Comparison of ENCODE assay signal across 8 cellular contexts in genomic region chr13:98143157-98143553, GRCh38. TPM values are rescaled to one million over a fixed set of nuclear protein-coding genes. Genes with fewer than 3 reads are reported as not detected.
A peak's percentile ranks its signal among the peaks of the same experiment; 100 is the strongest.
DNase-seq lines count a peak whose midpoint lies in the region; ATAC-seq lines count a peak whose summit lies in the region.

No MANE protein-coding gene starts in this region.

- WGBS in ectodermal cell, 2 experiments: 0% methylated on average over 66 of the region's 66 CpGs

- peaks cover 28% of the 10 kb centered on the region for H3K4me1 ChIP-seq in ectodermal cell (ENCODE audit: control insufficient read depth, insufficient read depth, low read length)
- H3K4me1 ChIP-seq in neuron (ENCODE audit: insufficient read depth, low read length): peaks cover 44% of the 10 kb centered on the region

- H3K9me3 ChIP-seq in ectodermal cell (ENCODE audit: control insufficient read depth, low read length): no peaks in the 10 kb centered on the region
- no peaks in the 10 kb centered on the region for H3K9me3 ChIP-seq in neuron (ENCODE audit: low read length)

- no peak overlapping the region for H3K27ac ChIP-seq in ectodermal cell (ENCODE audit: insufficient read depth, low read depth, low read length, poor library complexity, severe bottlenecking)

- peaks cover 17% of the 10 kb centered on the region for H3K27me3 ChIP-seq in ectodermal cell (ENCODE audit: control insufficient read depth, insufficient read depth, low read length, poor library complexity, severe bottlenecking)
- peaks cover 10% of the 10 kb centered on the region for H3K27me3 ChIP-seq in neuron (ENCODE audit: insufficient read depth, low read length)

- ATAC-seq in GM19035 (IDR thresholded peaks at IDR 0.05; ENCODE audit: unreplicated experiment): peak; percentile 32
- ATAC-seq in HG02970 (IDR thresholded peaks at IDR 0.05; ENCODE audit: low FRiP score, unreplicated experiment): peak; percentile 15

- no peaks in the 10 kb centered on the region for H3K36me3 ChIP-seq in ectodermal cell (ENCODE audit: control insufficient read depth, insufficient read depth, low read length)
- H3K36me3 ChIP-seq in neuron (ENCODE audit: insufficient read depth, low read length): no peaks in the 10 kb centered on the region

- no peak overlapping the region for H2AFZ ChIP-seq in neuron (ENCODE audit: low read depth, low read length)

- DNase-seq in HuH-7 (ENCODE audit: low spot score) (no peak), cortex of kidney (lab: John Stamatoyannopoulos, UW) (no peak), cerebellum (ENCODE audit: low spot score) (no peak)
- DNase-seq in stimulated activated CD4-positive, alpha-beta T cell treated with anti-CD3 and anti-CD28 coated beads, Interleukin-2, amount 100 ng/mL, for 24 hours: no peak

- peak overlapping the region; percentile 79 for H3K4me3 ChIP-seq in ectodermal cell (ENCODE audit: insufficient read depth, low read depth, low read length)
- H3K4me3 ChIP-seq in neuron (ENCODE audit: low read length): peak overlapping the region; percentile 54

RNA-seq across cellular contexts. Expression of gene FARP1, which starts 0.3 kb away (rescaled TPM):
- polyA plus RNA-seq in ectodermal cell (2013, experiment 1 of 4): 127 TPM
- polyA plus RNA-seq in ectodermal cell (2013, experiment 2 of 4): 141 TPM
- polyA plus RNA-seq in ectodermal cell (2013, experiment 3 of 4): 100.0 TPM
- 86.1 TPM for polyA plus RNA-seq in ectodermal cell (2013, experiment 4 of 4)
- 106 TPM for total RNA-seq in cerebellum

RNA-seq across cellular contexts. Expression of gene RNF113B, which starts 33.9 kb away (rescaled TPM):
- not detected for polyA plus RNA-seq in ectodermal cell (2013, experiment 1 of 4)
- polyA plus RNA-seq in ectodermal cell (2013, experiment 2 of 4): not detected
- not detected for polyA plus RNA-seq in ectodermal cell (2013, experiment 3 of 4)
- polyA plus RNA-seq in ectodermal cell (2013, experiment 4 of 4): not detected
- total RNA-seq in cerebellum: not detected
